ENCODE assay signal across 16 cellular contexts in the genomic region with DNA sequence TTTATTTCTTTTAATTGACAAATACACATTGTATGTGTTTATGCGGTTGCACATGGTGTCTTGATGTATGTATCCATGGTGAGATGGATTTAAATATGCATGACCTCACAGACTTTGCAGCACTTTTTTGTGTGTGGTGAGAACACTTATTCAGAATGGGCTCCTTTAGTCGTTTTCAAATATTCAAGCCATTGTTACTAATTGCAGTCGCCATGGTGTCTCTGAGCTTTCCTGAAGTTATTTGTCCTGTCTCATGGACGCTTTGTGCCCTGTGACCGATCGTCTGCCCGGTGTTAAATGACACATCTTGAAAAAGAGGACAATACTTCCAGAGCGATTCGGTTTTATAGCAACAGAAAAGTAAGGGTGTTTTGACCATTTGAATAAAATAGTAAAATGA. TPM values are rescaled to one million over a fixed set of nuclear protein-coding genes. Genes with fewer than 3 reads are reported as not detected.
DNase-seq lines count a peak whose midpoint lies in the region; ATAC-seq and TF ChIP-seq lines count a peak whose summit lies in the region.
"Had no signal": no experiment of that assay in that cellular context is flagged by ENCODE, and none has a peak within 500 bp of the region (broad histone marks: within the 10 kb centered on the region; RNA-seq: fewer than 3 reads in every experiment).

No MANE protein-coding gene starts in this region.

- H3K4me1 Mint-ChIP-seq in activated CD8-positive, alpha-beta T cell treated with anti-CD3 and anti-CD28 coated beads for 36 hours (ENCODE audit: low read depth): peaks cover 94% of the 10 kb centered on the region
- peaks cover 95% of the 10 kb centered on the region for H3K4me1 Mint-ChIP-seq in activated CD8-positive, alpha-beta T cell treated with anti-CD3 and anti-CD28 coated beads, Interleukin-2, amount 10 ng/mL, durations not matched to agents 7 days and 5 days (ENCODE audit: low read depth)

- H3K9me3 Mint-ChIP-seq in activated CD8-positive, alpha-beta T cell treated with anti-CD3 and anti-CD28 coated beads for 36 hours: peaks cover 1% of the 10 kb centered on the region
- no peaks in the 10 kb centered on the region for H3K9me3 Mint-ChIP-seq in activated CD8-positive, alpha-beta T cell treated with anti-CD3 and anti-CD28 coated beads, Interleukin-2, amount 10 ng/mL, durations not matched to agents 7 days and 5 days (ENCODE audit: insufficient read depth)

- H3K9me3 ChIP-seq in RWPE2 (ENCODE audit: severe bottlenecking): no peaks in the 10 kb centered on the region
- no peaks in the 10 kb centered on the region for H3K9me3 ChIP-seq in esophagus muscularis mucosa
- H3K9me3 ChIP-seq in skeletal muscle satellite cell (replicated peaks; ENCODE audit: low read length): no peaks in the 10 kb centered on the region
- H3K9me3 ChIP-seq: adrenal gland, gastroesophageal sphincter, SJSA1 had no signal

- H3K4me3 ChIP-seq in RWPE2 (ENCODE audit: severe bottlenecking) (no peak overlapping the region), esophagus muscularis mucosa (no peak overlapping the region), skeletal muscle satellite cell (ENCODE audit: low read length) (no peak overlapping the region)
- H3K4me3 ChIP-seq: adrenal gland, dorsolateral prefrontal cortex, gastroesophageal sphincter, SJSA1 had no signal

- no peak overlapping the region for H3K9ac ChIP-seq in skeletal muscle satellite cell (ENCODE audit: low read depth, low read length)

- no peak for TF ChIP-seq EP300 in esophagus muscularis mucosa (IDR thresholded peaks at IDR 0.05)

- H3K4me3 Mint-ChIP-seq in activated CD8-positive, alpha-beta T cell treated with anti-CD3 and anti-CD28 coated beads for 36 hours: no peak overlapping the region
- H3K4me3 Mint-ChIP-seq in activated CD8-positive, alpha-beta T cell treated with anti-CD3 and anti-CD28 coated beads, Interleukin-2, amount 10 ng/mL, durations not matched to agents 7 days and 5 days: no peak overlapping the region

- WGBS in esophagus muscularis mucosa: 79% methylated on average over 9 of the region's 9 CpGs

- ATAC-seq in activated CD8-positive, alpha-beta T cell treated with anti-CD3 and anti-CD28 coated beads for 36 hours: no peak
- no peak for ATAC-seq in activated CD8-positive, alpha-beta T cell treated with anti-CD3 and anti-CD28 coated beads, Interleukin-2, amount 10 ng/mL, durations not matched to agents 7 days and 5 days
- no peak for ATAC-seq in RWPE2 (ENCODE audit: low read depth)
- no peak for ATAC-seq in HG03460 (IDR thresholded peaks at IDR 0.05; ENCODE audit: unreplicated experiment)

- no peaks in the 10 kb centered on the region for H3K27me3 Mint-ChIP-seq in activated CD8-positive, alpha-beta T cell treated with anti-CD3 and anti-CD28 coated beads for 36 hours
- H3K27me3 Mint-ChIP-seq in activated CD8-positive, alpha-beta T cell treated with anti-CD3 and anti-CD28 coated beads, Interleukin-2, amount 10 ng/mL, durations not matched to agents 7 days and 5 days (ENCODE audit: low read depth): no peaks in the 10 kb centered on the region

- TF ChIP-seq POLR2A in esophagus muscularis mucosa (IDR thresholded peaks at IDR 0.05; ENCODE audit: low read depth): no peak

- intact Hi-C loops in activated CD8-positive, alpha-beta T cell treated with anti-CD3 and anti-CD28 coated beads for 36 hours (cut with micrococcal nuclease): no loop called here
- intact Hi-C loops in esophagus muscularis mucosa (cut with DNase I): loop anchor here (10.0 kb wide), 1 partner anchor 109 kb away; no protein-coding TSS in a partner anchor

- no peak for DNase-seq in activated CD8-positive, alpha-beta T cell treated with anti-CD3 and anti-CD28 coated beads for 36 hours
- DNase-seq in activated CD8-positive, alpha-beta T cell treated with anti-CD3 and anti-CD28 coated beads, Interleukin-2, amount 10 ng/mL, durations not matched to agents 7 days and 5 days: no peak
- DNase-seq in RWPE2 (ENCODE audit: low spot score) (no peak), esophagus muscularis mucosa (ENCODE audit: extremely low spot score) (no peak), middle frontal gyrus (ENCODE audit: extremely low spot score, low spot score) (no peak), cortex of kidney (lab: John Stamatoyannopoulos, UW) (no peak)
- DNase-seq: DMS53, dorsolateral prefrontal cortex, Kasumi-1, NCI-H1930, NCI-H774 had no signal

- CTCF ChIA-PET in activated CD8-positive, alpha-beta T cell treated with anti-CD3 and anti-CD28 coated beads for 36 hours (lab: Charles Lee): no interaction called here
- CTCF ChIA-PET in activated CD8-positive, alpha-beta T cell treated with anti-CD3 and anti-CD28 coated beads, Interleukin-2, amount 10 ng/mL, durations not matched to agents 7 days and 5 days (lab: Charles Lee): no interaction called here

- H3K4me1 ChIP-seq in RWPE2 (ENCODE audit: insufficient read depth, poor library complexity, severe bottlenecking): peaks cover 83% of the 10 kb centered on the region
- peaks cover 87 to 100% (median 99%) of the 10 kb centered on the region in 4 donors for H3K4me1 ChIP-seq in esophagus muscularis mucosa
- peaks cover 54% of the 10 kb centered on the region for H3K4me1 ChIP-seq in skeletal muscle satellite cell (ENCODE audit: control insufficient read depth, insufficient read depth, low read length)

- H3K27ac Mint-ChIP-seq in activated CD8-positive, alpha-beta T cell treated with anti-CD3 and anti-CD28 coated beads for 36 hours: peak overlapping the region; percentile 82
- H3K27ac Mint-ChIP-seq in activated CD8-positive, alpha-beta T cell treated with anti-CD3 and anti-CD28 coated beads, Interleukin-2, amount 10 ng/mL, durations not matched to agents 7 days and 5 days: no peak overlapping the region

- H3K27ac ChIP-seq in RWPE2 (ENCODE audit: poor library complexity, severe bottlenecking): peak overlapping the region; percentile 99
- H3K27ac ChIP-seq in esophagus muscularis mucosa (replicated peaks in 1 of 4): peak overlapping the region; percentile 7 to 86 (median 48)
- H3K27ac ChIP-seq: SJSA1 had no signal

- TF ChIP-seq CTCF in activated CD8-positive, alpha-beta T cell treated with anti-CD3 and anti-CD28 coated beads for 36 hours (IDR thresholded peaks at IDR 0.05): no peak
- TF ChIP-seq CTCF in RWPE2 (IDR thresholded peaks at IDR 0.05; ENCODE audit: poor library complexity, severe bottlenecking): no peak
- TF ChIP-seq CTCF in esophagus muscularis mucosa (IDR thresholded peaks at IDR 0.05): no peak

- H3K27me3 ChIP-seq in RWPE2 (ENCODE audit: insufficient read depth, poor library complexity, severe bottlenecking): no peaks in the 10 kb centered on the region
- H3K27me3 ChIP-seq in esophagus muscularis mucosa: no peaks in the 10 kb centered on the region
- no peaks in the 10 kb centered on the region for H3K27me3 ChIP-seq in skeletal muscle satellite cell (ENCODE audit: control insufficient read depth, insufficient read depth, low read length)
- H3K27me3 ChIP-seq: adrenal gland, gastroesophageal sphincter, SJSA1 had no signal

- H3K36me3 Mint-ChIP-seq in activated CD8-positive, alpha-beta T cell treated with anti-CD3 and anti-CD28 coated beads for 36 hours (ENCODE audit: low read depth): peaks cover 36% of the 10 kb centered on the region
- H3K36me3 Mint-ChIP-seq in activated CD8-positive, alpha-beta T cell treated with anti-CD3 and anti-CD28 coated beads, Interleukin-2, amount 10 ng/mL, durations not matched to agents 7 days and 5 days (ENCODE audit: low read depth): peaks cover 58% of the 10 kb centered on the region

- H3K36me3 ChIP-seq in RWPE2 (ENCODE audit: low read depth) (peaks cover 16% of the 10 kb centered on the region), esophagus muscularis mucosa (peaks cover 0 to 3% (median 0%) of the 10 kb centered on the region in 4 donors), skeletal muscle satellite cell (ENCODE audit: insufficient read depth, low read length) (peaks cover 1% of the 10 kb centered on the region)
- H3K36me3 ChIP-seq: adrenal gland had no signal

- H3K4me2 ChIP-seq in skeletal muscle satellite cell (ENCODE audit: low read length): peak overlapping the region; percentile 28

- POLR2A ChIA-PET in activated CD8-positive, alpha-beta T cell treated with anti-CD3 and anti-CD28 coated beads for 36 hours (lab: Charles Lee): no interaction called here
- POLR2A ChIA-PET in activated CD8-positive, alpha-beta T cell treated with anti-CD3 and anti-CD28 coated beads, Interleukin-2, amount 10 ng/mL, durations not matched to agents 7 days and 5 days (lab: Charles Lee): no interaction called here

RNA-seq across cellular contexts. Expression of a gene that starts 14.4 kb away (rescaled TPM):
- 100 to 1,000 TPM; 121 to 123 TPM for total RNA-seq in activated CD8-positive, alpha-beta T cell treated with anti-CD3 and anti-CD28 coated beads for 36 hours
- 100 to 1,000 TPM; 208 to 219 TPM for total RNA-seq in activated CD8-positive, alpha-beta T cell treated with anti-CD3 and anti-CD28 coated beads, Interleukin-2, amount 10 ng/mL, durations not matched to agents 7 days and 5 days
- total RNA-seq in esophagus muscularis mucosa: 100 to 1,000 TPM; 311 to 469 (median 376) TPM
- total RNA-seq in skeletal muscle satellite cell (2012; rRNA removed): 189 and 310 TPM in 2 replicates

RNA-seq across cellular contexts. Expression of a gene that starts 46.4 kb away (rescaled TPM):
- not detected for total RNA-seq in activated CD8-positive, alpha-beta T cell treated with anti-CD3 and anti-CD28 coated beads for 36 hours
- total RNA-seq in activated CD8-positive, alpha-beta T cell treated with anti-CD3 and anti-CD28 coated beads, Interleukin-2, amount 10 ng/mL, durations not matched to agents 7 days and 5 days: not detected
- total RNA-seq in esophagus muscularis mucosa: under 1 TPM in 3 of 4 donors, not detected in 1; 0.39 to 0.83 (median 0.40) TPM
- 9.4 and 11.2 TPM in 2 replicates for total RNA-seq in skeletal muscle satellite cell (2012; rRNA removed)
- total RNA-seq: adrenal gland, SJSA1 had no signal
